16 cellular contexts compared by ENCODE assay signal in the genomic region with DNA sequence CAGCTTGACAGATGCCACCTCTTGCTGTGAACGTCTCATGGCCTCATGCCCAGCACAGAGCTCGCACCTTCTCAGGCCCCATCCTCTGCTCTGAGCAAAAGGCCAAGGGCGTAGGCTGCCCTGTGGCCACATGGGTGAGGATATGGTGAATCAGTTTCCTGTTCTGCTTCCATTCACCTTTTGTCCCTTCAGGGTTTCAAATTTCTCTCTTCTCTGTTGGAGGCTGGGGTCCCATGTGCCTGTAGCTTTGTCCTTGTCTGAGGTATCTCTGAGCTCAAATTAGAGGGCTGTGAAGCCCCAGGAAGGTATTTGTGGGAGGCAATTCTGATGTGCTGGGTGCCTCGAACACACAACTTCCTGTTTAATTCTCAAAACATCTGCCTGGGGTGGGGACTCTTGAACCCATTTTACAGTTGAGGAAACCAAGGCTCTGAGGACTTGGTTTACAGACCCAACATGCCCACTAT. TPM values are rescaled to one million over a fixed set of nuclear protein-coding genes. Genes with fewer than 3 reads are reported as not detected.
A peak's percentile ranks its signal among the peaks of the same experiment; 100 is the strongest.
DNase-seq lines count a peak whose midpoint lies in the region; ATAC-seq and TF ChIP-seq lines count a peak whose summit lies in the region.
"Had no signal": no experiment of that assay in that cellular context is flagged by ENCODE, and none has a peak within 500 bp of the region (broad histone marks: within the 10 kb centered on the region; RNA-seq: fewer than 3 reads in every experiment).

No MANE protein-coding gene starts in this region.

- H3K23ac ChIP-seq in H9 (ENCODE audit: insufficient read length, low read depth, low read length), result no peak overlapping the region

- no peaks in the 10 kb centered on the region for H4K20me1 ChIP-seq in H9 (ENCODE audit: control insufficient read depth, insufficient read depth, insufficient read length)

- no peaks in the 10 kb centered on the region for H3K9me3 Mint-ChIP-seq in activated naive CD4-positive, alpha-beta T cell treated with anti-CD3 and anti-CD28 coated beads, Interleukin-2, amount 50 U/mL, for 24 hours
- H3K9me3 Mint-ChIP-seq in H9, result no peaks in the 10 kb centered on the region; a peak in 1 of 5 replicates
- H3K9me3 Mint-ChIP-seq: neural crest cell had no signal

- H3K27me3 Mint-ChIP-seq in activated naive CD4-positive, alpha-beta T cell treated with anti-CD3 and anti-CD28 coated beads, Interleukin-2, amount 50 U/mL, for 24 hours, result no peaks in the 10 kb centered on the region
- H3K27me3 Mint-ChIP-seq in H9 (ENCODE audit: low read depth), result peaks cover 15% of the 10 kb centered on the region

- H3K4me3 Mint-ChIP-seq in activated naive CD4-positive, alpha-beta T cell treated with anti-CD3 and anti-CD28 coated beads, Interleukin-2, amount 50 U/mL, for 24 hours, result no peak overlapping the region
- no peak overlapping the region for H3K4me3 Mint-ChIP-seq in H9
- H3K4me3 Mint-ChIP-seq: neural crest cell had no signal

- peaks cover 61% of the 10 kb centered on the region for H3K4me1 Mint-ChIP-seq in activated naive CD4-positive, alpha-beta T cell treated with anti-CD3 and anti-CD28 coated beads, Interleukin-2, amount 50 U/mL, for 24 hours
- H3K4me1 Mint-ChIP-seq in H9, result peaks cover 17% of the 10 kb centered on the region in 2 experiments

- H3T11ph ChIP-seq in H9 (ENCODE audit: low read length), result no peak overlapping the region

- ATAC-seq in lower lobe of right lung, result peak in 1 of 2 donors; percentile 16

- H3K14ac ChIP-seq in H9 (ENCODE audit: insufficient read depth, low read length), result no peak overlapping the region

- intact Hi-C loops in lower lobe of right lung (cut with DNase I), result no loop called here

- H2BK5ac ChIP-seq in H9 (ENCODE audit: insufficient read length, low read length), result no peak overlapping the region

- peak overlapping the region; percentile 88 for H3K27ac Mint-ChIP-seq in activated naive CD4-positive, alpha-beta T cell treated with anti-CD3 and anti-CD28 coated beads, Interleukin-2, amount 50 U/mL, for 24 hours
- no peak overlapping the region for H3K27ac Mint-ChIP-seq in H9

- no peaks in the 10 kb centered on the region for H3K79me2 ChIP-seq in H9 (ENCODE audit: insufficient read depth, low read length)

- no peak overlapping the region for H4K91ac ChIP-seq in H9 (ENCODE audit: insufficient read length, low read depth, low read length)

- H2BK20ac ChIP-seq in H9 (ENCODE audit: low read depth, low read length, poor library complexity, severe bottlenecking), result no peak overlapping the region

- no peak overlapping the region for H3K4ac ChIP-seq in H9 (ENCODE audit: low read depth, low read length)

- no peak overlapping the region for H3K18ac ChIP-seq in H9 (ENCODE audit: insufficient read length, low read depth, low read length)

- no peaks in the 10 kb centered on the region for H3K23me2 ChIP-seq in H9 (ENCODE audit: insufficient read length, low read depth, low read length, poor library complexity, severe bottlenecking)

- H3K9ac ChIP-seq in H9 (ENCODE audit: extremely low read depth, insufficient read length, low read length), result no peak overlapping the region

- peak; percentile 27 for DNase-seq in DMS 273 (lab: John Stamatoyannopoulos, UW; ENCODE audit: unreplicated experiment)
- DNase-seq in DMS 273 treated with DMSO at 0.1 percent for 48 hours (lab: John Stamatoyannopoulos, UW), result no peak
- DNase-seq in NB4 (ENCODE audit: low read depth), result peak; percentile 38
- DNase-seq in lower lobe of right lung, result no peak
- DNase-seq in islet precursor cell, result no peak
- DNase-seq in H9, result no peak
- no peak for DNase-seq in NCI-H2171 treated with DMSO at 0.1 percent for 48 hours (lab: John Stamatoyannopoulos, UW)
- DNase-seq: DND-41; effector CD4-positive, alpha-beta T cell; NCI-H1694; stimulated activated CD4-positive, alpha-beta T cell treated with anti-CD3 and anti-CD28 coated beads, Interleukin-2, amount 100 ng/mL, for 48 hours had no signal

- peaks cover 7% of the 10 kb centered on the region for H3K4me1 ChIP-seq in lower lobe of right lung
- H3K4me1 ChIP-seq in H9 (ENCODE audit: insufficient read depth, low read length), result no peaks in the 10 kb centered on the region
- H3K4me1 ChIP-seq: SJSA1, tibial nerve had no signal

- H3K27me3 ChIP-seq in lower lobe of right lung (ENCODE audit: low read depth) (no peaks in the 10 kb centered on the region), H9 (ENCODE audit: insufficient read depth, low read length) (no peaks in the 10 kb centered on the region)
- H3K27me3 ChIP-seq: SJSA1, tibial nerve had no signal

- no peak overlapping the region for H4K5ac ChIP-seq in H9 (ENCODE audit: insufficient read length, low read depth, low read length)

- no peaks in the 10 kb centered on the region for H3K79me1 ChIP-seq in H9 (ENCODE audit: insufficient read depth, low read depth, low read length, poor library complexity, severe bottlenecking)

- H2BK12ac ChIP-seq in H9 (ENCODE audit: insufficient read length, low read depth, low read length), result no peak overlapping the region

- no peak overlapping the region for H3K56ac ChIP-seq in H9 (ENCODE audit: insufficient read length, low read depth, low read length)

- H3K36me3 ChIP-seq in lower lobe of right lung, result no peaks in the 10 kb centered on the region
- H3K36me3 ChIP-seq: SJSA1 had no signal

- no peak overlapping the region for H4K8ac ChIP-seq in H9 (replicated peaks; ENCODE audit: insufficient read length, low read depth, low read length)

- H2AFZ ChIP-seq in H9 (ENCODE audit: low read length), result no peak overlapping the region

- H3K9me3 ChIP-seq in lower lobe of right lung (no peaks in the 10 kb centered on the region), H9 (ENCODE audit: control insufficient read depth, low read depth, low read length) (no peaks in the 10 kb centered on the region)
- H3K9me3 ChIP-seq: SJSA1 had no signal

- peaks cover 19% of the 10 kb centered on the region for H3K36me3 Mint-ChIP-seq in activated naive CD4-positive, alpha-beta T cell treated with anti-CD3 and anti-CD28 coated beads, Interleukin-2, amount 50 U/mL, for 24 hours
- H3K36me3 Mint-ChIP-seq in H9 (ENCODE audit: insufficient read depth in 1 of 3, low read depth in 3 of 3), result peaks cover 0 to 2% (median 2%) of the 10 kb centered on the region in 3 experiments; a peak in 3 of 7 replicates

- H3K4me2 ChIP-seq in H9 (ENCODE audit: insufficient read depth, insufficient read length, low read length), result no peak overlapping the region

- no peak overlapping the region for H2AK5ac ChIP-seq in H9 (ENCODE audit: insufficient read length, low read length)

- no peak overlapping the region for H3K4me3 ChIP-seq in NB4 (ENCODE audit: low read depth, low read length)
- H3K4me3 ChIP-seq in lower lobe of right lung, result no peak overlapping the region
- H3K4me3 ChIP-seq: SJSA1, tibial nerve had no signal

- H2BK120ac ChIP-seq in H9 (ENCODE audit: low read depth, low read length, poor library complexity, severe bottlenecking), result no peak overlapping the region

- H3K27ac ChIP-seq in lower lobe of right lung (peak overlapping the region; percentile 4), H9 (ENCODE audit: insufficient read length, low read depth, low read length) (no peak overlapping the region)
- H3K27ac ChIP-seq: 22Rv1, SJSA1, tibial nerve had no signal

- no peak for TF ChIP-seq POLR2A in NB4 (IDR thresholded peaks at IDR 0.05; ENCODE audit: extremely low read depth, insufficient read length)

- TF ChIP-seq CTCF in NB4 (IDR thresholded peaks at IDR 0.05; ENCODE audit: low read depth, low read length), result no peak
- TF ChIP-seq CTCF in lower lobe of right lung (IDR thresholded peaks at IDR 0.05), result no peak
- no peak for TF ChIP-seq CTCF in H9 (conservative IDR thresholded peaks at IDR 0.05)

- H2BK15ac ChIP-seq in H9 (ENCODE audit: low read depth, low read length), result no peak overlapping the region

- WGBS in H9 (ENCODE audit: extremely low coverage, insufficient read length, low lambda C conversion rate), result no CpG with 5 or more reads among the region's 4 CpGs

RNA-seq across cellular contexts. Expression of a gene that starts 29.0 kb away (rescaled TPM):
- total RNA-seq in lower lobe of right lung, result 8.8 TPM
- 0.22 and 0.24 TPM in 2 replicates for total RNA-seq in H9 (2021)
- total RNA-seq: SJSA1 had no signal

Comparison
In these comparisons a context has a peak if more than half of its experiments do, and no peak if none do; other contexts are left out.
1. DNase-seq: peak in DMS 273 (single experiment) and NB4 (single experiment); none in DMS 273 treated with DMSO at 0.1 percent for 48 hours (single experiment), lower lobe of right lung (single experiment), islet precursor cell (single experiment), H9 (single experiment) and NCI-H2171 treated with DMSO at 0.1 percent for 48 hours (single experiment).